ENCODE assay signal across 8 cellular contexts in genomic region chr13:49421391-49421790, GRCh38. TPM values are rescaled to one million over a fixed set of nuclear protein-coding genes. Genes with fewer than 3 reads are reported as not detected.
A peak's percentile ranks its signal among the peaks of the same experiment; 100 is the strongest.
DNase-seq lines count a peak whose midpoint lies in the region; ATAC-seq and TF ChIP-seq lines count a peak whose summit lies in the region.

No MANE protein-coding gene starts in this region.

- H3K9me3 ChIP-seq in CD4-positive, alpha-beta T cell (ENCODE audit: control insufficient read depth, low read length), result no peaks in the 10 kb centered on the region
- H3K9me3 ChIP-seq in uterus, result no peaks in the 10 kb centered on the region

- no peak for TF ChIP-seq EP300 in Ishikawa (IDR thresholded peaks at IDR 0.05; ENCODE audit: borderline replicate concordance)

- H3K27ac ChIP-seq in CD4-positive, alpha-beta T cell (ENCODE audit: low read depth, low read length), result no peak overlapping the region
- no peak overlapping the region for H3K27ac ChIP-seq in uterus

- no peak for TF ChIP-seq POLR2A in uterus (IDR thresholded peaks at IDR 0.05)

- no peaks in the 10 kb centered on the region for H3K36me3 ChIP-seq in uterus

- peak; percentile 59 for ATAC-seq in CD4-positive, alpha-beta T cell (ENCODE audit: poor library complexity)
- peak; percentile 83 for ATAC-seq in GM19043 (IDR thresholded peaks at IDR 0.05; ENCODE audit: low read depth, unreplicated experiment)
- ATAC-seq in activated naive CD8-positive, alpha-beta T cell treated with anti-CD3 and anti-CD28 coated beads, Interleukin-2, amount 10 ng/mL, durations not matched to agents 7 days and 5 days (ENCODE audit: low read depth), result peak; percentile 70
- ATAC-seq in stimulated activated naive B cell treated with anti-CD40 and anti-IgM and Interleukin-4, amounts not matched to agents 10 μg/mL and 1 μg/mL and 100 μg/mL, for 72 hours (replicated peaks), result peak; percentile 78 to 84

- no peaks in the 10 kb centered on the region for H3K9me3 Mint-ChIP-seq in CD4-positive, alpha-beta T cell
- no peaks in the 10 kb centered on the region for H3K9me3 Mint-ChIP-seq in activated naive CD8-positive, alpha-beta T cell treated with anti-CD3 and anti-CD28 coated beads, Interleukin-2, amount 10 ng/mL, durations not matched to agents 7 days and 5 days
- H3K9me3 Mint-ChIP-seq in stimulated activated naive B cell treated with anti-CD40 and anti-IgM and Interleukin-4, amounts not matched to agents 10 μg/mL and 1 μg/mL and 100 μg/mL, for 72 hours, result no peaks in the 10 kb centered on the region
- no peaks in the 10 kb centered on the region for H3K9me3 Mint-ChIP-seq in osteocyte (ENCODE audit: unreplicated experiment)

- H3K27ac Mint-ChIP-seq in CD4-positive, alpha-beta T cell, result no peak overlapping the region
- no peak overlapping the region for H3K27ac Mint-ChIP-seq in activated naive CD8-positive, alpha-beta T cell treated with anti-CD3 and anti-CD28 coated beads, Interleukin-2, amount 10 ng/mL, durations not matched to agents 7 days and 5 days
- no peak overlapping the region for H3K27ac Mint-ChIP-seq in stimulated activated naive B cell treated with anti-CD40 and anti-IgM and Interleukin-4, amounts not matched to agents 10 μg/mL and 1 μg/mL and 100 μg/mL, for 72 hours
- H3K27ac Mint-ChIP-seq in osteocyte (ENCODE audit: unreplicated experiment), result no peak overlapping the region

- no peaks in the 10 kb centered on the region for H3K27me3 ChIP-seq in CD4-positive, alpha-beta T cell (ENCODE audit: control insufficient read depth, insufficient read depth, low read length)
- H3K27me3 ChIP-seq in uterus, result no peaks in the 10 kb centered on the region

- H3K4me1 ChIP-seq in uterus, result no peaks in the 10 kb centered on the region

- intact Hi-C loops in CD4-positive, alpha-beta T cell (cut with DNase I, micrococcal nuclease), result loop anchor here (2.0 kb wide), 1 partner anchor 185 kb away; no protein-coding TSS in a partner anchor
- intact Hi-C loops in uterus (cut with DNase I; ENCODE audit: low total_unique reads), result no loop called here

- no peak overlapping the region for H3K4me3 Mint-ChIP-seq in CD4-positive, alpha-beta T cell
- no peak overlapping the region for H3K4me3 Mint-ChIP-seq in activated naive CD8-positive, alpha-beta T cell treated with anti-CD3 and anti-CD28 coated beads, Interleukin-2, amount 10 ng/mL, durations not matched to agents 7 days and 5 days
- no peak overlapping the region for H3K4me3 Mint-ChIP-seq in stimulated activated naive B cell treated with anti-CD40 and anti-IgM and Interleukin-4, amounts not matched to agents 10 μg/mL and 1 μg/mL and 100 μg/mL, for 72 hours
- no peak overlapping the region for H3K4me3 Mint-ChIP-seq in osteocyte (ENCODE audit: unreplicated experiment)

- CTCF ChIA-PET in CD4-positive, alpha-beta T cell (lab: Charles Lee), result interaction anchor here (1.2 kb wide), 1 partner anchor 185 kb away, joined by 3 read pairs; no protein-coding TSS in a partner anchor

- peak in 6 of 10 experiments; percentile 5 to 35 (median 10) for DNase-seq in CD4-positive, alpha-beta T cell
- DNase-seq in activated naive CD8-positive, alpha-beta T cell treated with anti-CD3 and anti-CD28 coated beads, Interleukin-2, amount 10 ng/mL, durations not matched to agents 7 days and 5 days, result no peak
- peak; percentile 6 for DNase-seq in stimulated activated naive B cell treated with anti-CD40 and anti-IgM and Interleukin-4, amounts not matched to agents 10 μg/mL and 1 μg/mL and 100 μg/mL, for 72 hours
- DNase-seq in uterus (no peak), osteocyte (ENCODE audit: extremely low spot score, unreplicated experiment) (no peak), NOMO-1 treated with DMSO at 0.1 percent for 48 hours (lab: John Stamatoyannopoulos, UW; ENCODE audit: unreplicated experiment) (no peak)

- H3K4me3 ChIP-seq in uterus, result no peak overlapping the region

- no peaks in the 10 kb centered on the region for H3K27me3 Mint-ChIP-seq in CD4-positive, alpha-beta T cell
- H3K27me3 Mint-ChIP-seq in activated naive CD8-positive, alpha-beta T cell treated with anti-CD3 and anti-CD28 coated beads, Interleukin-2, amount 10 ng/mL, durations not matched to agents 7 days and 5 days, result peaks cover 5% of the 10 kb centered on the region
- no peaks in the 10 kb centered on the region for H3K27me3 Mint-ChIP-seq in stimulated activated naive B cell treated with anti-CD40 and anti-IgM and Interleukin-4, amounts not matched to agents 10 μg/mL and 1 μg/mL and 100 μg/mL, for 72 hours
- no peaks in the 10 kb centered on the region for H3K27me3 Mint-ChIP-seq in osteocyte (ENCODE audit: unreplicated experiment)

- POLR2A ChIA-PET in CD4-positive, alpha-beta T cell (lab: Charles Lee), result no interaction called here
- POLR2A ChIA-PET in activated naive CD8-positive, alpha-beta T cell treated with anti-CD3 and anti-CD28 coated beads, Interleukin-2, amount 10 ng/mL, durations not matched to agents 7 days and 5 days (lab: Charles Lee), result interaction anchor here (0.6 kb wide), 1 partner anchor 22 kb away, joined by 3 read pairs; the partner anchor contains the start of genes CAB39L and SETDB2

- H3K4me1 Mint-ChIP-seq in CD4-positive, alpha-beta T cell (ENCODE audit: low read depth), result no peaks in the 10 kb centered on the region
- H3K4me1 Mint-ChIP-seq in activated naive CD8-positive, alpha-beta T cell treated with anti-CD3 and anti-CD28 coated beads, Interleukin-2, amount 10 ng/mL, durations not matched to agents 7 days and 5 days, result no peaks in the 10 kb centered on the region
- H3K4me1 Mint-ChIP-seq in stimulated activated naive B cell treated with anti-CD40 and anti-IgM and Interleukin-4, amounts not matched to agents 10 μg/mL and 1 μg/mL and 100 μg/mL, for 72 hours, result peaks cover 1 to 12% of the 10 kb centered on the region in 2 donors
- H3K4me1 Mint-ChIP-seq in osteocyte (ENCODE audit: unreplicated experiment), result peaks cover 6% of the 10 kb centered on the region

- no peak for TF ChIP-seq CTCF in CD4-positive, alpha-beta T cell (IDR thresholded peaks at IDR 0.05)
- TF ChIP-seq CTCF in uterus (IDR thresholded peaks at IDR 0.05) (no peak), osteocyte (IDR thresholded peaks at IDR 0.05) (no peak)

- TF ChIP-seq RAD21 in Ishikawa (IDR thresholded peaks at IDR 0.05; ENCODE audit: low read depth), result peak; percentile 47

- H3K36me3 Mint-ChIP-seq in CD4-positive, alpha-beta T cell (ENCODE audit: low read depth), result no peaks in the 10 kb centered on the region
- H3K36me3 Mint-ChIP-seq in activated naive CD8-positive, alpha-beta T cell treated with anti-CD3 and anti-CD28 coated beads, Interleukin-2, amount 10 ng/mL, durations not matched to agents 7 days and 5 days, result no peaks in the 10 kb centered on the region
- peaks cover 1 to 3% of the 10 kb centered on the region in 2 donors for H3K36me3 Mint-ChIP-seq in stimulated activated naive B cell treated with anti-CD40 and anti-IgM and Interleukin-4, amounts not matched to agents 10 μg/mL and 1 μg/mL and 100 μg/mL, for 72 hours
- no peaks in the 10 kb centered on the region for H3K36me3 Mint-ChIP-seq in osteocyte (ENCODE audit: unreplicated experiment)

TF ChIP-seq in Ishikawa, 13 proteins besides CTCF, POLR2A, EP300 and RAD21 (continues in another document):
- no peak for TF ChIP-seq CREB1 (IDR thresholded peaks at IDR 0.05; ENCODE audit: low read depth)
- no peak for TF ChIP-seq FOXM1 (IDR thresholded peaks at IDR 0.05; ENCODE audit: borderline replicate concordance, low read depth)
- TF ChIP-seq EGR1 (IDR thresholded peaks at IDR 0.05), result no peak
- TF ChIP-seq TCF12 (IDR thresholded peaks at IDR 0.05; ENCODE audit: low read depth), result no peak
- no peak for TF ChIP-seq TEAD4 (IDR thresholded peaks at IDR 0.05)
- no peak for TF ChIP-seq CEBPB (IDR thresholded peaks at IDR 0.05)
- no peak for TF ChIP-seq TAF1 (IDR thresholded peaks at IDR 0.05; ENCODE audit: low read depth)
- no peak for TF ChIP-seq YY1 (IDR thresholded peaks at IDR 0.05; ENCODE audit: low read depth)
- no peak for TF ChIP-seq USF1 (IDR thresholded peaks at IDR 0.05)
- TF ChIP-seq ZBTB7A (IDR thresholded peaks at IDR 0.05; ENCODE audit: low read depth), result no peak
- TF ChIP-seq NFIC (IDR thresholded peaks at IDR 0.05), result no peak
- no peak for TF ChIP-seq MAX (IDR thresholded peaks at IDR 0.05)

RNA-seq across cellular contexts. Expression of gene CAB39L, which starts 22.5 kb away (rescaled TPM):
- total RNA-seq in CD4-positive, alpha-beta T cell, result 1 to 10 TPM; 1.9 to 2.5 TPM
- 1 to 10 TPM; 3.8 to 4.8 TPM for total RNA-seq in activated naive CD8-positive, alpha-beta T cell treated with anti-CD3 and anti-CD28 coated beads, Interleukin-2, amount 10 ng/mL, durations not matched to agents 7 days and 5 days
- 10 to 100 TPM; 12.0 to 24.7 (median 18.5) TPM for total RNA-seq in uterus
- 7.4 and 8.3 TPM in 2 replicates for total RNA-seq in osteocyte

RNA-seq across cellular contexts. Expression of gene SETDB2, which starts 22.7 kb away (rescaled TPM):
- total RNA-seq in CD4-positive, alpha-beta T cell, result 10 to 100 TPM; 10.8 to 11.5 TPM
- 10 to 100 TPM; 21.1 to 21.6 TPM for total RNA-seq in activated naive CD8-positive, alpha-beta T cell treated with anti-CD3 and anti-CD28 coated beads, Interleukin-2, amount 10 ng/mL, durations not matched to agents 7 days and 5 days
- total RNA-seq in uterus (10 to 100 TPM in 3 of 4 donors, 1 to 10 TPM in 1; 9.5 to 24.1 (median 19.0) TPM), osteocyte (8.2 and 9.4 TPM in 2 replicates)

Comparison
In these comparisons a context has a peak if more than half of its experiments do, and no peak if none do; other contexts are left out.
1. DNase-seq: peak in CD4-positive, alpha-beta T cell (6 of 10) and stimulated activated naive B cell treated with anti-CD40 and anti-IgM and Interleukin-4, amounts not matched to agents 10 μg/mL and 1 μg/mL and 100 μg/mL, for 72 hours (single experiment); none in activated naive CD8-positive, alpha-beta T cell treated with anti-CD3 and anti-CD28 coated beads, Interleukin-2, amount 10 ng/mL, durations not matched to agents 7 days and 5 days (single experiment), uterus (0 of 2), osteocyte (single experiment) and NOMO-1 treated with DMSO at 0.1 percent for 48 hours (single experiment).
2. Peak in every context shown above with its lines, with median percentiles within 50 percentile points of each other: ATAC-seq.